1 cellular context compared by ENCODE assay signal in the genomic region with DNA sequence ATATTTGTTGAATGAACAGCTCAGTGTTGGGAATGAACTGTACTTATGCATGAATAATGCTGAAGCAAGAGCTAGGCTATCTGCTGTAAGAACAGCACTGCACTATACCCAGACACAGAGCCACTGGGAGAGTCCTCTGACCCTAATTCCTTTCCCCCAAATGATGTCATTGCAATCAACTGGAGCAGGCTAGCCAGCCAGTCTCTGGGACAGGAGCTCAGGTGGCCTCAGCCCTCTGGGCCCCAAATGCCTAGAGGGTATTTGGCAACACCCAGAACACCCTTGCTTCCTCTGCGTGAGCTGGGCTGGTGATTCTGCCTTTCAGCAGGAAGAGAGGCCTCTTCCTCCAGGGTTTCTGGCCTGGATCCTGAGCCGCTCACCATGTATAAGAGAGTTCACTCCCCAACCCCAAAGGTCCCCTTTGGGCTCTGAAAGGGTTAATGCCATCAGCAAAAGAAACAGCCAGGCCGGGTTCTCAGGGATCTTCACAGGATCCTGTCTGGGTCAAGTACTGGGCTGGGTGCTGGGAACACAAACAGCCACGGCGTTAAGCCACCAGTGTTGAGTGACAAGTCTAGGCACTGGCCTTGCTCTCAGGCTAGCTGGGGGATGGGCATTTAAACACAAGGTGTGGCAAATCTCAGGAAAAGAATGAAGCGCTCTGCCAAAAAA.
A peak's percentile ranks its signal among the peaks of the same experiment; 100 is the strongest.
TF ChIP-seq lines count a peak whose summit lies in the region.

No MANE protein-coding gene starts in this region.

TF ChIP-seq in HEK293, 187 proteins besides CTCF, POLR2A, EP300 and RAD21 (continued from another document):
- TF ChIP-seq ZNF843 (tag by site-specific recombination; IDR thresholded peaks at IDR 0.05) (no peak), ZNF660 (tag by site-specific recombination; IDR thresholded peaks at IDR 0.05) (no peak), TRIM28 (IDR thresholded peaks at IDR 0.05; ENCODE audit: borderline replicate concordance, low read length) (0 out of 2 replicates have a peak, but pooled peaks have one; percentile 47), ZNF350 (tag by site-specific recombination; IDR thresholded peaks at IDR 0.05) (no peak), ZNF202 (tag by site-specific recombination; IDR thresholded peaks at IDR 0.05; ENCODE audit: borderline replicate concordance) (no peak), ZNF670 (tag by site-specific recombination; IDR thresholded peaks at IDR 0.05; ENCODE audit: low read depth) (no peak), ZNF747 (tag by site-specific recombination; IDR thresholded peaks at IDR 0.05) (no peak), HOXC10 (CRISPR knock-in tag; IDR thresholded peaks at IDR 0.05) (no peak), ZBTB1 (tag by site-specific recombination; IDR thresholded peaks at IDR 0.05) (no peak)
- TF ChIP-seq, protein P1, sequence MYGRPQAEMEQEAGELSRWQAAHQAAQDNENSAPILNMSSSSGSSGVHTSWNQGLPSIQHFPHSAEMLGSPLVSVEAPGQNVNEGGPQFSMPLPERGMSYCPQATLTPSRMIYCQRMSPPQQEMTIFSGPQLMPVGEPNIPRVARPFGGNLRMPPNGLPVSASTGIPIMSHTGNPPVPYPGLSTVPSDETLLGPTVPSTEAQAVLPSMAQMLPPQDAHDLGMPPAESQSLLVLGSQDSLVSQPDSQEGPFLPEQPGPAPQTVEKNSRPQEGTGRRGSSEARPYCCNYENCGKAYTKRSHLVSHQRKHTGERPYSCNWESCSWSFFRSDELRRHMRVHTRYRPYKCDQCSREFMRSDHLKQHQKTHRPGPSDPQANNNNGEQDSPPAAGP (tag by site-specific recombination; IDR thresholded peaks at IDR 0.05): no peak
- TF ChIP-seq, protein P2, sequence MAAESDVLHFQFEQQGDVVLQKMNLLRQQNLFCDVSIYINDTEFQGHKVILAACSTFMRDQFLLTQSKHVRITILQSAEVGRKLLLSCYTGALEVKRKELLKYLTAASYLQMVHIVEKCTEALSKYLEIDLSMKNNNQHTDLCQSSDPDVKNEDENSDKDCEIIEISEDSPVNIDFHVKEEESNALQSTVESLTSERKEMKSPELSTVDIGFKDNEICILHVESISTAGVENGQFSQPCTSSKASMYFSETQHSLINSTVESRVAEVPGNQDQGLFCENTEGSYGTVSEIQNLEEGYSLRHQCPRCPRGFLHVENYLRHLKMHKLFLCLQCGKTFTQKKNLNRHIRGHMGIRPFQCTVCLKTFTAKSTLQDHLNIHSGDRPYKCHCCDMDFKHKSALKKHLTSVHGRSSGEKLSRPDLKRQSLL (tag by site-specific recombination; IDR thresholded peaks at IDR 0.05): no peak
- TF ChIP-seq, protein P3, sequence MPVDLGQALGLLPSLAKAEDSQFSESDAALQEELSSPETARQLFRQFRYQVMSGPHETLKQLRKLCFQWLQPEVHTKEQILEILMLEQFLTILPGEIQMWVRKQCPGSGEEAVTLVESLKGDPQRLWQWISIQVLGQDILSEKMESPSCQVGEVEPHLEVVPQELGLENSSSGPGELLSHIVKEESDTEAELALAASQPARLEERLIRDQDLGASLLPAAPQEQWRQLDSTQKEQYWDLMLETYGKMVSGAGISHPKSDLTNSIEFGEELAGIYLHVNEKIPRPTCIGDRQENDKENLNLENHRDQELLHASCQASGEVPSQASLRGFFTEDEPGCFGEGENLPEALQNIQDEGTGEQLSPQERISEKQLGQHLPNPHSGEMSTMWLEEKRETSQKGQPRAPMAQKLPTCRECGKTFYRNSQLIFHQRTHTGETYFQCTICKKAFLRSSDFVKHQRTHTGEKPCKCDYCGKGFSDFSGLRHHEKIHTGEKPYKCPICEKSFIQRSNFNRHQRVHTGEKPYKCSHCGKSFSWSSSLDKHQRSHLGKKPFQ (tag by site-specific recombination; IDR thresholded peaks at IDR 0.05): no peak
- TF ChIP-seq, protein P4, sequence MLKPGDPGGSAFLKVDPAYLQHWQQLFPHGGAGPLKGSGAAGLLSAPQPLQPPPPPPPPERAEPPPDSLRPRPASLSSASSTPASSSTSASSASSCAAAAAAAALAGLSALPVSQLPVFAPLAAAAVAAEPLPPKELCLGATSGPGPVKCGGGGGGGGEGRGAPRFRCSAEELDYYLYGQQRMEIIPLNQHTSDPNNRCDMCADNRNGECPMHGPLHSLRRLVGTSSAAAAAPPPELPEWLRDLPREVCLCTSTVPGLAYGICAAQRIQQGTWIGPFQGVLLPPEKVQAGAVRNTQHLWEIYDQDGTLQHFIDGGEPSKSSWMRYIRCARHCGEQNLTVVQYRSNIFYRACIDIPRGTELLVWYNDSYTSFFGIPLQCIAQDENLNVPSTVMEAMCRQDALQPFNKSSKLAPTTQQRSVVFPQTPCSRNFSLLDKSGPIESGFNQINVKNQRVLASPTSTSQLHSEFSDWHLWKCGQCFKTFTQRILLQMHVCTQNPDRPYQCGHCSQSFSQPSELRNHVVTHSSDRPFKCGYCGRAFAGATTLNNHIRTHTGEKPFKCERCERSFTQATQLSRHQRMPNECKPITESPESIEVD (tag by site-specific recombination; IDR thresholded peaks at IDR 0.05): no peak
- TF ChIP-seq, protein P5, sequence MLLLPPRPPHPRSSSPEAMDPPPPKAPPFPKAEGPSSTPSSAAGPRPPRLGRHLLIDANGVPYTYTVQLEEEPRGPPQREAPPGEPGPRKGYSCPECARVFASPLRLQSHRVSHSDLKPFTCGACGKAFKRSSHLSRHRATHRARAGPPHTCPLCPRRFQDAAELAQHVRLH (tag by site-specific recombination; IDR thresholded peaks at IDR 0.05): no peak
- TF ChIP-seq, protein P6, sequence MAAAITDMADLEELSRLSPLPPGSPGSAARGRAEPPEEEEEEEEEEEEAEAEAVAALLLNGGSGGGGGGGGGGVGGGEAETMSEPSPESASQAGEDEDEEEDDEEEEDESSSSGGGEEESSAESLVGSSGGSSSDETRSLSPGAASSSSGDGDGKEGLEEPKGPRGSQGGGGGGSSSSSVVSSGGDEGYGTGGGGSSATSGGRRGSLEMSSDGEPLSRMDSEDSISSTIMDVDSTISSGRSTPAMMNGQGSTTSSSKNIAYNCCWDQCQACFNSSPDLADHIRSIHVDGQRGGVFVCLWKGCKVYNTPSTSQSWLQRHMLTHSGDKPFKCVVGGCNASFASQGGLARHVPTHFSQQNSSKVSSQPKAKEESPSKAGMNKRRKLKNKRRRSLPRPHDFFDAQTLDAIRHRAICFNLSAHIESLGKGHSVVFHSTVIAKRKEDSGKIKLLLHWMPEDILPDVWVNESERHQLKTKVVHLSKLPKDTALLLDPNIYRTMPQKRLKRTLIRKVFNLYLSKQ (tag by site-specific recombination; IDR thresholded peaks at IDR 0.05; ENCODE audit: borderline replicate concordance): no peak
- TF ChIP-seq, protein P7, sequence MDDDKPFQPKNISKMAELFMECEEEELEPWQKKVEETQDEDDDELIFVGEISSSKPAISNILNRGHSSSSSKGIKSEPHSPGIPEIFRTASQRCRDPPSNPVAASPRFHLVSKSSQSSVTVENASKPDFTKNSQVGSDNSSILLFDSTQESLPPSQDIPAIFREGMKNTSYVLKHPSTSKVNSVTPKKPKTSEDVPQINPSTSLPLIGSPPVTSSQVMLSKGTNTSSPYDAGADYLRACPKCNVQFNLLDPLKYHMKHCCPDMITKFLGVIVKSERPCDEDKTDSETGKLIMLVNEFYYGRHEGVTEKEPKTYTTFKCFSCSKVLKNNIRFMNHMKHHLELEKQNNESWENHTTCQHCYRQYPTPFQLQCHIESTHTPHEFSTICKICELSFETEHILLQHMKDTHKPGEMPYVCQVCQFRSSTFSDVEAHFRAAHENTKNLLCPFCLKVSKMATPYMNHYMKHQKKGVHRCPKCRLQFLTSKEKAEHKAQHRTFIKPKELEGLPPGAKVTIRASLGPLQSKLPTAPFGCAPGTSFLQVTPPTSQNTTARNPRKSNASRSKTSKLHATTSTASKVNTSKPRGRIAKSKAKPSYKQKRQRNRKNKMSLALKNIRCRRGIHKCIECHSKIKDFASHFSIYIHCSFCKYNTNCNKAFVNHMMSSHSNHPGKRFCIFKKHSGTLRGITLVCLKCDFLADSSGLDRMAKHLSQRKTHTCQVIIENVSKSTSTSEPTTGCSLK (tag by site-specific recombination; IDR thresholded peaks at IDR 0.05): no peak
- TF ChIP-seq, protein P8, sequence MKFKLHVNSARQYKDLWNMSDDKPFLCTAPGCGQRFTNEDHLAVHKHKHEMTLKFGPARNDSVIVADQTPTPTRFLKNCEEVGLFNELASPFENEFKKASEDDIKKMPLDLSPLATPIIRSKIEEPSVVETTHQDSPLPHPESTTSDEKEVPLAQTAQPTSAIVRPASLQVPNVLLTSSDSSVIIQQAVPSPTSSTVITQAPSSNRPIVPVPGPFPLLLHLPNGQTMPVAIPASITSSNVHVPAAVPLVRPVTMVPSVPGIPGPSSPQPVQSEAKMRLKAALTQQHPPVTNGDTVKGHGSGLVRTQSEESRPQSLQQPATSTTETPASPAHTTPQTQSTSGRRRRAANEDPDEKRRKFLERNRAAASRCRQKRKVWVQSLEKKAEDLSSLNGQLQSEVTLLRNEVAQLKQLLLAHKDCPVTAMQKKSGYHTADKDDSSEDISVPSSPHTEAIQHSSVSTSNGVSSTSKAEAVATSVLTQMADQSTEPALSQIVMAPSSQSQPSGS (tag by site-specific recombination; IDR thresholded peaks at IDR 0.05; ENCODE audit: low read depth): peak; percentile 68
